9 cellular contexts compared by ENCODE assay signal in the genomic region with DNA sequence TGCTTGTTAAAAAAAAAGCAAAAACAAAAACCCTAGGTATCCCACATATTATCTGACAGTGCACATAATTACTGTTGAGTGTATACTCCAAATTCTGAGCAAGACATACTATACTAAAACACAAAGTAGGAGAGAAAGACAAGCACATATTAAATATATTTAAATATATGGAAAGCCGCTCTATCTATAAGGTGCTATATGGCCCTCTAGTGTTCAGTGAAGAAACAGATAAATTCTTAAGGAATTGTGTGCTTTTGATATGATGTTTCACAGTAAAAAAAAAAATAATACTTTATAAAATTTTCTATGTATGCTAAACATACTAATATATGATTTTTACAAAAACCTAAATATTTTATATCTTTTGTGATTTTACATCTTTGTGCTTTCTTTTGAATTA.
DNase-seq lines count a peak whose midpoint lies in the region; ATAC-seq, FAIRE-seq and TF ChIP-seq lines count a peak whose summit lies in the region.
"Had no signal": no experiment of that assay in that cellular context is flagged by ENCODE, and none has a peak within 500 bp of the region (broad histone marks: within the 10 kb centered on the region; RNA-seq: fewer than 3 reads in every experiment).

No MANE protein-coding gene starts in this region.

- in situ Hi-C loops in GM12878 (cut with MboI): no loop called here

- no peak for FAIRE-seq in GM12878 (lab: Jason Lieb, UNC)
- FAIRE-seq: endothelial cell of umbilical vein had no signal

- no peak overlapping the region for H2AK5ac ChIP-seq in mesenchymal stem cell (ENCODE audit: low read length, severe bottlenecking)

- H3K27ac Mint-ChIP-seq in activated T-cell treated with anti-CD3 and anti-CD28 coated beads, Interleukin-2, amount 50 U/mL, for 72 hours: no peak overlapping the region

- H3K4me1 ChIP-seq in DOHH2 (ENCODE audit: control insufficient read depth, low read length): peaks cover 15% of the 10 kb centered on the region
- peaks cover 3% of the 10 kb centered on the region for H3K4me1 ChIP-seq in GM12878 (ENCODE audit: control insufficient read depth, insufficient read depth, low read length)
- no peaks in the 10 kb centered on the region for H3K4me1 ChIP-seq in mesenchymal stem cell (ENCODE audit: control insufficient read depth, insufficient read depth, low read depth, low read length)

- intact Hi-C loops in GM12878 (cut with micrococcal nuclease; ENCODE audit: unreplicated experiment): no loop called here

- WGBS in GM12878 (ENCODE audit: insufficient coverage, insufficient replicate concordance, low lambda C conversion rate, missing lambda C conversion rate): 100% methylated on average over 1 of the region's 1 CpG
- WGBS in mesenchymal stem cell: no CpG with 5 or more reads among the region's 1 CpG

- H3K9me3 Mint-ChIP-seq in activated T-cell treated with anti-CD3 and anti-CD28 coated beads, Interleukin-2, amount 50 U/mL, for 72 hours: no peaks in the 10 kb centered on the region

- H3K9ac ChIP-seq in GM12878 (ENCODE audit: control insufficient read depth, insufficient read depth, low read length) (no peak overlapping the region), mesenchymal stem cell (ENCODE audit: low read length) (no peak overlapping the region)

- no peak overlapping the region for H3K4me2 ChIP-seq in DOHH2 (ENCODE audit: low read length)
- no peak overlapping the region for H3K4me2 ChIP-seq in GM12878 (ENCODE audit: control insufficient read depth, insufficient read depth)
- H3K4me2 ChIP-seq in mesenchymal stem cell (ENCODE audit: low read length, poor library complexity, severe bottlenecking): no peak overlapping the region

- no peak overlapping the region for H2BK120ac ChIP-seq in mesenchymal stem cell (ENCODE audit: low read depth, low read length)

- no peak for TF ChIP-seq POLR2A in GM12878 (IDR thresholded peaks at IDR 0.05; ENCODE audit: low read depth, low read length)

- H3K14ac ChIP-seq in mesenchymal stem cell (ENCODE audit: low read length in 2 of 2): no peak overlapping the region

- DNase-seq in LNCaP clone FGC (ENCODE audit: low read depth) (no peak), GM12878 (ENCODE audit: low read depth, low spot score) (no peak), mesenchymal stem cell (peak; percentile 42), DMS79 treated with DMSO at 0.1 percent for 48 hours (lab: John Stamatoyannopoulos, UW) (no peak), caudate nucleus (lab: John Stamatoyannopoulos, UW) (no peak)
- no peak for DNase-seq in activated T-cell treated with anti-CD3 and anti-CD28 coated beads, Interleukin-2, amount 50 U/mL, for 72 hours
- DNase-seq: NCI-H774 had no signal

- H3K27ac ChIP-seq in DOHH2 (ENCODE audit: low read depth, low read length) (no peak overlapping the region), GM12878 (ENCODE audit: control insufficient read depth, insufficient read depth) (no peak overlapping the region), mesenchymal stem cell (ENCODE audit: low read length, poor library complexity, severe bottlenecking) (no peak overlapping the region), caudate nucleus (ENCODE audit: low read depth, low read length) (no peak overlapping the region)

- SMC1A ChIA-PET in GM12878 (lab: Charles Lee; ENCODE audit: uncharacterized antibody, unreplicated experiment): interaction anchor here (0.9 to 2.7 kb wide), 3 partner anchors 17 to 41 kb away, joined by 3 to 9 read pairs (median 4); no protein-coding TSS in a partner anchor

- H2BK15ac ChIP-seq in mesenchymal stem cell (ENCODE audit: low read depth, poor library complexity, severe bottlenecking): no peak overlapping the region

- TF ChIP-seq CTCF in DOHH2 (IDR thresholded peaks at IDR 0.05; ENCODE audit: low read depth, low read length, poor library complexity, severe bottlenecking): peak; percentile 14
- peak; percentile 42 for TF ChIP-seq CTCF in LNCaP clone FGC (IDR thresholded peaks at IDR 0.05; ENCODE audit: control insufficient read depth, extremely low read depth, insufficient read depth)
- TF ChIP-seq CTCF in GM12878 (IDR thresholded peaks at IDR 0.05 in 2 of 3, conservative IDR thresholded peaks at IDR 0.05 in 1 of 3; ENCODE audit: control insufficient read depth in 2 of 3, extremely low read depth in 1 of 3, insufficient read depth in 1 of 3, low read depth in 3 of 3, low read length in 3 of 3): peak; percentile 1 to 28 (median 13); a peak in 1 of 6 replicates

- no peaks in the 10 kb centered on the region for H3K36me3 Mint-ChIP-seq in activated T-cell treated with anti-CD3 and anti-CD28 coated beads, Interleukin-2, amount 50 U/mL, for 72 hours (ENCODE audit: insufficient read depth in 2 of 2)

- CTCF ChIA-PET in GM12878 (lab: Yijun Ruan, JAX): interaction anchor here (0.7 to 1.4 kb wide), 7 partner anchors 9 to 680 kb away, joined by 3 to 10 read pairs (median 3); no protein-coding TSS in a partner anchor

- H3K79me1 ChIP-seq in mesenchymal stem cell (replicated peaks; ENCODE audit: low read length, poor library complexity, severe bottlenecking): peaks cover 16% of the 10 kb centered on the region

- no peaks in the 10 kb centered on the region for H3K9me2 ChIP-seq in DOHH2 (replicated peaks; ENCODE audit: control insufficient read depth, low read length)

- peaks cover 3% of the 10 kb centered on the region; the same call in 1 of the 2 replicates for H4K20me1 ChIP-seq in DOHH2 (ENCODE audit: control insufficient read depth, insufficient read depth, low read depth, low read length)
- H4K20me1 ChIP-seq in GM12878 (ENCODE audit: control insufficient read depth, insufficient read depth): no peaks in the 10 kb centered on the region

- H3K18ac ChIP-seq in mesenchymal stem cell (ENCODE audit: low read depth in 1 of 2, low read length in 2 of 2): no peak overlapping the region

- peaks cover 3% of the 10 kb centered on the region; the same call in 1 of the 2 replicates for H3K36me3 ChIP-seq in DOHH2 (ENCODE audit: control insufficient read depth, low read length)
- H3K36me3 ChIP-seq in GM12878 (ENCODE audit: control insufficient read depth in 2 of 2, insufficient read depth in 2 of 2, low read length in 1 of 2): peaks cover 0 to 15% of the 10 kb centered on the region in 2 experiments; a peak in 3 of 4 replicates
- H3K36me3 ChIP-seq in mesenchymal stem cell (ENCODE audit: control insufficient read depth in 1 of 2, insufficient read depth in 2 of 2, low read depth in 1 of 2, low read length in 2 of 2): peaks cover 0 to 3% of the 10 kb centered on the region in 2 experiments

- POLR2A ChIA-PET in GM12878 (lab: Charles Lee): interaction anchor here (1.1 kb wide), 1 partner anchor 58 kb away, joined by 5 read pairs; no protein-coding TSS in a partner anchor

- H3F3A ChIP-seq in DOHH2 (ENCODE audit: control insufficient read depth, insufficient read depth): no peaks in the 10 kb centered on the region

- RAD21 ChIA-PET in GM12878 (lab: Charles Lee; ENCODE audit: unreplicated experiment): interaction anchor here (0.8 to 1.2 kb wide), 5 partner anchors 8 to 595 kb away, joined by 3 to 5 read pairs (median 3); no protein-coding TSS in a partner anchor

- no TSS peak for BruUV-seq in GM12878 (replicated peaks; lab: Mats Ljungman, UMichigan)

- no peaks in the 10 kb centered on the region for H3K9me3 ChIP-seq in DOHH2 (ENCODE audit: control insufficient read depth, insufficient read depth, low read length)
- no peaks in the 10 kb centered on the region; the same call in 2 of the 3 replicates for H3K9me3 ChIP-seq in GM12878 (replicated peaks; ENCODE audit: control insufficient read depth, insufficient read depth, low read length)
- H3K9me3 ChIP-seq in mesenchymal stem cell (ENCODE audit: control insufficient read depth, low read length): no peaks in the 10 kb centered on the region

- H3K4ac ChIP-seq in mesenchymal stem cell (ENCODE audit: low read depth in 1 of 2, low read length in 2 of 2): no peak overlapping the region

- TF ChIP-seq EP300 in GM12878 (IDR thresholded peaks at IDR 0.05; ENCODE audit: borderline replicate concordance in 1 of 2, control insufficient read depth in 1 of 2, low read depth in 2 of 2, low read length in 2 of 2): no peak

- no peak overlapping the region for H3K23ac ChIP-seq in mesenchymal stem cell (ENCODE audit: low read length in 2 of 2)

- H2BK5ac ChIP-seq in mesenchymal stem cell (ENCODE audit: low read depth, low read length, poor library complexity, severe bottlenecking): no peak overlapping the region

- no peak overlapping the region for H2BK12ac ChIP-seq in mesenchymal stem cell (ENCODE audit: low read length in 2 of 2)

- peaks cover 25% of the 10 kb centered on the region for H3K79me2 ChIP-seq in DOHH2 (ENCODE audit: control insufficient read depth, low read length)
- peaks cover 8% of the 10 kb centered on the region for H3K79me2 ChIP-seq in GM12878 (ENCODE audit: control insufficient read depth, insufficient read depth, low read length)

- H3K27me3 ChIP-seq in DOHH2 (ENCODE audit: control insufficient read depth, low read length): no peaks in the 10 kb centered on the region
- H3K27me3 ChIP-seq in GM12878 (replicated peaks in 1 of 2; ENCODE audit: control insufficient read depth in 2 of 2, insufficient read depth in 2 of 2, low read length in 1 of 2): no peaks in the 10 kb centered on the region
- no peaks in the 10 kb centered on the region for H3K27me3 ChIP-seq in mesenchymal stem cell (ENCODE audit: control insufficient read depth in 1 of 2, insufficient read depth in 1 of 2, low read length in 2 of 2)

- H3K4me3 Mint-ChIP-seq in activated T-cell treated with anti-CD3 and anti-CD28 coated beads, Interleukin-2, amount 50 U/mL, for 72 hours: no peak overlapping the region

- H3K4me3 ChIP-seq in DOHH2 (ENCODE audit: low read length) (no peak overlapping the region), LNCaP clone FGC (ENCODE audit: low read depth, low read length) (no peak overlapping the region), GM12878 (no peak overlapping the region), mesenchymal stem cell (ENCODE audit: insufficient read depth in 1 of 2, low read depth in 1 of 2, low read length in 2 of 2) (no peak overlapping the region)

- peaks cover 50% of the 10 kb centered on the region for H3K4me1 Mint-ChIP-seq in activated T-cell treated with anti-CD3 and anti-CD28 coated beads, Interleukin-2, amount 50 U/mL, for 72 hours (ENCODE audit: low read depth)

- H2AFZ ChIP-seq in GM12878 (ENCODE audit: control insufficient read depth, low read depth, low read length) (no peak overlapping the region), mesenchymal stem cell (ENCODE audit: low read depth, low read length) (no peak overlapping the region)

- H4K8ac ChIP-seq in mesenchymal stem cell (ENCODE audit: low read length): no peak overlapping the region

- H4K91ac ChIP-seq in mesenchymal stem cell (ENCODE audit: low read length): no peak overlapping the region

- H3K27me3 Mint-ChIP-seq in activated T-cell treated with anti-CD3 and anti-CD28 coated beads, Interleukin-2, amount 50 U/mL, for 72 hours (ENCODE audit: low read depth): no peaks in the 10 kb centered on the region

- 0 out of 3 replicates have a peak, but pooled peaks have one; percentile 33 for ATAC-seq in GM12878
- no peak for ATAC-seq in activated T-cell treated with anti-CD3 and anti-CD28 coated beads, Interleukin-2, amount 50 U/mL, for 72 hours (replicated peaks in 1 of 2)

- TF ChIP-seq RAD21 in GM12878 (IDR thresholded peaks at IDR 0.05; ENCODE audit: insufficient read depth, low read depth, low read length): peak; percentile 38; the same call in 1 of the 2 replicates

TF ChIP-seq in GM12878, 131 proteins besides CTCF, POLR2A, EP300 and RAD21 (continues in another document):
- no peak for TF ChIP-seq EZH2 (IDR thresholded peaks at IDR 0.05; ENCODE audit: borderline replicate concordance, control insufficient read depth, low read depth, low read length)
